ENCODE assay signal across 8 cellular contexts in the genomic region with DNA sequence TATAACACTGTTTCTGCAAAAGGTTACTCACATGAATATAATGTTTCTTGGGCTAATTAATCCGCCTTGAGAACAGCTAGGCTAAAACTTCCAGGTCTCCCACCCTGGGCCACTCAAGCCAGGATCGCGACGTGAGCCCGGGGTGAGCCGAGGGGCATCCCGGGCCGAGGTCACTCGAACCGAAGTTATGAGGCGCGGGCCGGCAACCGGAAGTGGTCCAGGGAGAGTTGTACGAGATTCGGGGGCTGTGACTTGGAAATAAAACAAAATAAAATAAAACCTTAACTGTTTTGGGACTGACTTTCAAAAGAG. TPM values are rescaled to one million over a fixed set of nuclear protein-coding genes. Genes with fewer than 3 reads are reported as not detected.
DNase-seq lines count a peak whose midpoint lies in the region; ATAC-seq and TF ChIP-seq lines count a peak whose summit lies in the region.

No MANE protein-coding gene starts in this region.

- H3K27me3 Mint-ChIP-seq in progenitor cell of endocrine pancreas: no peaks in the 10 kb centered on the region

- ATAC-seq in GM18870 (IDR thresholded peaks at IDR 0.05; ENCODE audit: unreplicated experiment) (peak; percentile 23), HG02798 (IDR thresholded peaks at IDR 0.05; ENCODE audit: poor library complexity, unreplicated experiment) (peak; percentile 29)

- peak overlapping the region; percentile 79 for H3K4me3 Mint-ChIP-seq in progenitor cell of endocrine pancreas (ENCODE audit: low read depth)

- no peaks in the 10 kb centered on the region for H3K27me3 ChIP-seq in SJSA1 (replicated peaks)

- peak overlapping the region; percentile 72 for H3K4me3 ChIP-seq in SJSA1
- H3K4me3 ChIP-seq in fibroblast of villous mesenchyme (ENCODE audit: low read depth, low read length): peak overlapping the region; percentile 69

- H3K36me3 Mint-ChIP-seq in progenitor cell of endocrine pancreas (ENCODE audit: insufficient read depth): peaks cover 11% of the 10 kb centered on the region

- H3K9me3 ChIP-seq in SJSA1 (replicated peaks): no peaks in the 10 kb centered on the region

- H3K9me3 Mint-ChIP-seq in progenitor cell of endocrine pancreas (ENCODE audit: low read depth): peaks cover 8% of the 10 kb centered on the region

- H3K4me1 Mint-ChIP-seq in progenitor cell of endocrine pancreas (ENCODE audit: low read depth): peaks cover 12% of the 10 kb centered on the region

- TF ChIP-seq CTCF in fibroblast of villous mesenchyme (IDR thresholded peaks at IDR 0.05; ENCODE audit: insufficient read depth, low read depth, low read length): no peak
- no peak for TF ChIP-seq CTCF in progenitor cell of endocrine pancreas (IDR thresholded peaks at IDR 0.05; ENCODE audit: unreplicated experiment)

- peaks cover 9% of the 10 kb centered on the region; the same call in 1 of the 2 replicates for H3K36me3 ChIP-seq in SJSA1

- H3K27ac Mint-ChIP-seq in progenitor cell of endocrine pancreas: peak overlapping the region; percentile 92

- H3K4me1 ChIP-seq in SJSA1 (replicated peaks): peaks cover 20% of the 10 kb centered on the region

- H3K27ac ChIP-seq in SJSA1: peak overlapping the region; percentile 95

- DNase-seq in SJSA1 (ENCODE audit: low read depth in 1 of 2, low spot score in 2 of 2): no peak
- no peak for DNase-seq in fibroblast of villous mesenchyme (ENCODE audit: low read depth)
- DNase-seq in progenitor cell of endocrine pancreas (ENCODE audit: low spot score, unreplicated experiment): no peak
- DNase-seq in NCI-H526 treated with DMSO at 0.1 percent for 48 hours (lab: John Stamatoyannopoulos, UW): no peak
- DNase-seq in NCI-H446 treated with DMSO at 0.1 percent for 48 hours (lab: John Stamatoyannopoulos, UW): no peak
- DNase-seq in NCI-H2081 (lab: John Stamatoyannopoulos, UW): no peak

RNA-seq across cellular contexts. Expression of a gene that starts 0.3 kb away (rescaled TPM):
- total RNA-seq in SJSA1 (2014; rRNA removed; shearing (Covaris generic)): 25.1 and 38.5 TPM in 2 replicates
- total RNA-seq in fibroblast of villous mesenchyme: 11.0 and 13.8 TPM in 2 replicates
- total RNA-seq in progenitor cell of endocrine pancreas: 3.4 and 4.3 TPM in 2 replicates

RNA-seq across cellular contexts. Expression of a gene that starts 0.3 kb away (rescaled TPM):
- total RNA-seq in SJSA1 (2014; rRNA removed; shearing (Covaris generic)): 2.0 and 2.1 TPM in 2 replicates
- total RNA-seq in fibroblast of villous mesenchyme (2.2 and 13.5 TPM in 2 replicates), progenitor cell of endocrine pancreas (13.0 and 15.4 TPM in 2 replicates)

RNA-seq across cellular contexts. Expression of a gene that starts 0.7 kb away (rescaled TPM):
- 5.4 and 12.1 TPM in 2 replicates for total RNA-seq in SJSA1 (2014; rRNA removed; shearing (Covaris generic))
- total RNA-seq in fibroblast of villous mesenchyme (8.4 and 11.2 TPM in 2 replicates), progenitor cell of endocrine pancreas (31.4 and 35.6 TPM in 2 replicates)

RNA-seq across cellular contexts. Expression of a gene that starts 44.0 kb away (rescaled TPM):
- total RNA-seq in SJSA1 (2014; rRNA removed; shearing (Covaris generic)): 62.6 and 63.8 TPM in 2 replicates
- total RNA-seq in fibroblast of villous mesenchyme (27.7 and 31.5 TPM in 2 replicates), progenitor cell of endocrine pancreas (87.8 and 92.8 TPM in 2 replicates)

RNA-seq across cellular contexts. Expression of a gene that starts 48.1 kb away (rescaled TPM):
- 3.3 and 3.7 TPM in 2 replicates for total RNA-seq in SJSA1 (2014; rRNA removed; shearing (Covaris generic))
- 2.2 and 2.3 TPM in 2 replicates for total RNA-seq in fibroblast of villous mesenchyme
- 2.7 and 3.4 TPM in 2 replicates for total RNA-seq in progenitor cell of endocrine pancreas
